ENCODE assay signal across 23 cellular contexts in genomic region chr3:158531334-158531733, GRCh38. TPM values are rescaled to one million over a fixed set of nuclear protein-coding genes. Genes with fewer than 3 reads are reported as not detected.
A peak's percentile ranks its signal among the peaks of the same experiment; 100 is the strongest.
DNase-seq lines count a peak whose midpoint lies in the region; FAIRE-seq and TF ChIP-seq lines count a peak whose summit lies in the region.
"Had no signal": no experiment of that assay in that cellular context is flagged by ENCODE, and none has a peak within 500 bp of the region (broad histone marks: within the 10 kb centered on the region; RNA-seq: fewer than 3 reads in every experiment).

No MANE protein-coding gene starts in this region.

- no peak overlapping the region for H3K4me3 Mint-ChIP-seq in astrocyte (ENCODE audit: unreplicated experiment)
- no peak overlapping the region for H3K4me3 Mint-ChIP-seq in type B pancreatic cell
- H3K4me3 Mint-ChIP-seq in osteocyte (ENCODE audit: unreplicated experiment), result no peak overlapping the region
- H3K4me3 Mint-ChIP-seq: brain; endodermal cell; IgD-negative memory B cell; stimulated activated memory B cell treated with anti-CD40 and anti-IgM and Interleukin-4, amounts not matched to agents 10 μg/mL and 1 μg/mL and 100 μg/mL, for 72 hours; WTC11 had no signal

- no peak overlapping the region for H2AFZ ChIP-seq in astrocyte (ENCODE audit: low read depth, low read length)

- in situ Hi-C loops in G401 (cut with HindIII; ENCODE audit: low sequenced_read_pairs), result no loop called here

- H3K4me1 Mint-ChIP-seq in astrocyte (ENCODE audit: low read depth, unreplicated experiment), result no peaks in the 10 kb centered on the region
- no peaks in the 10 kb centered on the region for H3K4me1 Mint-ChIP-seq in type B pancreatic cell (ENCODE audit: unreplicated experiment)
- H3K4me1 Mint-ChIP-seq in osteocyte (ENCODE audit: unreplicated experiment), result no peaks in the 10 kb centered on the region
- H3K4me1 Mint-ChIP-seq: endodermal cell; stimulated activated memory B cell treated with anti-CD40 and anti-IgM and Interleukin-4, amounts not matched to agents 10 μg/mL and 1 μg/mL and 100 μg/mL, for 72 hours had no signal

- no peak for FAIRE-seq in astrocyte (lab: Jason Lieb, UNC)

- no peaks in the 10 kb centered on the region for H3K79me2 ChIP-seq in astrocyte (ENCODE audit: insufficient read depth, low read length)

- H3K9ac ChIP-seq in astrocyte (ENCODE audit: low read length), result no peak overlapping the region
- H3K9ac ChIP-seq: BLaER1 treated with 17β-estradiol and CSF1 and Interleukin-3, amounts not matched to agents 10 nM and 100 nM had no signal

- H3K9me3 Mint-ChIP-seq in astrocyte (ENCODE audit: unreplicated experiment) (no peaks in the 10 kb centered on the region), type B pancreatic cell (no peaks in the 10 kb centered on the region), osteocyte (ENCODE audit: unreplicated experiment) (no peaks in the 10 kb centered on the region)
- H3K9me3 Mint-ChIP-seq: brain; endodermal cell; IgD-negative memory B cell; stimulated activated memory B cell treated with anti-CD40 and anti-IgM and Interleukin-4, amounts not matched to agents 10 μg/mL and 1 μg/mL and 100 μg/mL, for 72 hours; WTC11 had no signal

- H3K27ac Mint-ChIP-seq in astrocyte (ENCODE audit: unreplicated experiment) (no peak overlapping the region), type B pancreatic cell (no peak overlapping the region), osteocyte (ENCODE audit: unreplicated experiment) (no peak overlapping the region)
- H3K27ac Mint-ChIP-seq: brain; endodermal cell; IgD-negative memory B cell; stimulated activated memory B cell treated with anti-CD40 and anti-IgM and Interleukin-4, amounts not matched to agents 10 μg/mL and 1 μg/mL and 100 μg/mL, for 72 hours; WTC11 had no signal

- H3K4me3 ChIP-seq in astrocyte (ENCODE audit: insufficient read depth, low read depth, low read length), result no peak overlapping the region
- H3K4me3 ChIP-seq: BLaER1 treated with 17β-estradiol and CSF1 and Interleukin-3, amounts not matched to agents 10 nM and 100 nM; coronary artery; HAP-1; skin epidermis; suprapubic skin; uterus had no signal

- H3K27me3 Mint-ChIP-seq in astrocyte (ENCODE audit: low read depth, unreplicated experiment) (no peaks in the 10 kb centered on the region), type B pancreatic cell (no peaks in the 10 kb centered on the region), osteocyte (ENCODE audit: unreplicated experiment) (no peaks in the 10 kb centered on the region)
- H3K27me3 Mint-ChIP-seq: brain; IgD-negative memory B cell; stimulated activated memory B cell treated with anti-CD40 and anti-IgM and Interleukin-4, amounts not matched to agents 10 μg/mL and 1 μg/mL and 100 μg/mL, for 72 hours had no signal

- H3K4me2 ChIP-seq in astrocyte (ENCODE audit: low read length), result no peak overlapping the region
- H3K4me2 ChIP-seq: BLaER1 treated with 17β-estradiol and CSF1 and Interleukin-3, amounts not matched to agents 10 nM and 100 nM had no signal

- no peaks in the 10 kb centered on the region for H4K20me1 ChIP-seq in astrocyte (ENCODE audit: insufficient read depth, low read length)
- H4K20me1 ChIP-seq: BLaER1 treated with 17β-estradiol and CSF1 and Interleukin-3, amounts not matched to agents 10 nM and 100 nM had no signal

- H3K9me3 ChIP-seq in astrocyte (ENCODE audit: insufficient read depth, low read depth, low read length), result no peaks in the 10 kb centered on the region
- H3K9me3 ChIP-seq: BLaER1 treated with 17β-estradiol and CSF1 and Interleukin-3, amounts not matched to agents 10 nM and 100 nM; HAP-1; neutrophil; suprapubic skin; uterus had no signal

- no peaks in the 10 kb centered on the region for H3K27me3 ChIP-seq in astrocyte (ENCODE audit: insufficient read depth, low read length)
- H3K27me3 ChIP-seq: BLaER1 treated with 17β-estradiol and CSF1 and Interleukin-3, amounts not matched to agents 10 nM and 100 nM; neutrophil; suprapubic skin; uterus had no signal

- H3K4me1 ChIP-seq in astrocyte (ENCODE audit: insufficient read depth, low read length), result no peaks in the 10 kb centered on the region
- H3K4me1 ChIP-seq: BLaER1 treated with 17β-estradiol and CSF1 and Interleukin-3, amounts not matched to agents 10 nM and 100 nM; suprapubic skin; uterus had no signal

- H3K36me3 ChIP-seq in astrocyte (ENCODE audit: insufficient read depth, low read length), result no peaks in the 10 kb centered on the region
- H3K36me3 ChIP-seq: BLaER1 treated with 17β-estradiol and CSF1 and Interleukin-3, amounts not matched to agents 10 nM and 100 nM; HAP-1; neutrophil; suprapubic skin; uterus had no signal

- DNase-seq in COR-L47 (lab: John Stamatoyannopoulos, UW) (peak; percentile 18), G401 (ENCODE audit: low spot score) (peak; percentile 5), NCI-H2196 (lab: John Stamatoyannopoulos, UW; ENCODE audit: unreplicated experiment) (peak; percentile 73), astrocyte (ENCODE audit: low read depth) (peak; percentile 4), type B pancreatic cell (ENCODE audit: extremely low spot score, unreplicated experiment) (no peak), hippocampal formation (lab: John Stamatoyannopoulos, UW) (no peak), OCI-M1 (lab: John Stamatoyannopoulos, UW) (no peak), osteocyte (ENCODE audit: extremely low spot score, unreplicated experiment) (no peak)
- DNase-seq: activated CD4-positive, alpha-beta T cell treated with anti-CD3 and anti-CD28 coated beads, Interleukin-2, amount 50 U/mL, for 48 hours; activated effector memory CD4-positive, alpha-beta T cell treated with anti-CD3 and anti-CD28 coated beads, Interleukin-2, amount 50 U/mL, for 16 hours; endodermal cell; NCI-H187; uterus had no signal

- no peak overlapping the region for H3K27ac ChIP-seq in astrocyte (ENCODE audit: low read depth, low read length)
- H3K27ac ChIP-seq: BLaER1 treated with 17β-estradiol and CSF1 and Interleukin-3, amounts not matched to agents 10 nM and 100 nM; coronary artery; neutrophil; skin epidermis; suprapubic skin; uterus had no signal

- H3K36me3 Mint-ChIP-seq in astrocyte (ENCODE audit: low read depth, unreplicated experiment), result no peaks in the 10 kb centered on the region
- H3K36me3 Mint-ChIP-seq in type B pancreatic cell, result no peaks in the 10 kb centered on the region
- no peaks in the 10 kb centered on the region for H3K36me3 Mint-ChIP-seq in osteocyte (ENCODE audit: unreplicated experiment)
- H3K36me3 Mint-ChIP-seq: brain; stimulated activated memory B cell treated with anti-CD40 and anti-IgM and Interleukin-4, amounts not matched to agents 10 μg/mL and 1 μg/mL and 100 μg/mL, for 72 hours; WTC11 had no signal

- TF ChIP-seq CTCF in astrocyte (IDR thresholded peaks at IDR 0.05; ENCODE audit: insufficient read depth, low read depth, low read length), result no peak
- no peak for TF ChIP-seq CTCF in type B pancreatic cell (conservative IDR thresholded peaks at IDR 0.05)
- no peak for TF ChIP-seq CTCF in osteocyte (IDR thresholded peaks at IDR 0.05)

RNA-seq across cellular contexts. Expression of gene MLF1, which starts 39.7 kb away (rescaled TPM):
- 58.3 and 91.5 TPM in 2 replicates for total RNA-seq in G401 (2014; rRNA removed; shearing (Covaris generic))
- total RNA-seq in astrocyte (14.3 and 15.5 TPM in 2 replicates), type B pancreatic cell (ENCODE audit: low replicate concordance) (12.3 and 23.8 TPM in 2 replicates), osteocyte (10.6 and 11.8 TPM in 2 replicates)

Comparison
In these comparisons a context has a peak if more than half of its experiments do, and no peak if none do; other contexts are left out.
1. DNase-seq: peak in COR-L47 (single experiment), G401 (single experiment), NCI-H2196 (single experiment) and astrocyte (single experiment); none in type B pancreatic cell (single experiment), hippocampal formation (0 of 2), OCI-M1 (single experiment) and osteocyte (single experiment).